ENCODE assay signal across 20 cellular contexts in genomic region chr3:141183606-141184005, GRCh38. TPM values are rescaled to one million over a fixed set of nuclear protein-coding genes. Genes with fewer than 3 reads are reported as not detected.
A peak's percentile ranks its signal among the peaks of the same experiment; 100 is the strongest.
DNase-seq lines count a peak whose midpoint lies in the region; ATAC-seq and TF ChIP-seq lines count a peak whose summit lies in the region.
"Had no signal": no experiment of that assay in that cellular context is flagged by ENCODE, and none has a peak within 500 bp of the region (broad histone marks: within the 10 kb centered on the region; RNA-seq: fewer than 3 reads in every experiment).

No MANE protein-coding gene starts in this region.

- H3K36me3 ChIP-seq in PC-3 (ENCODE audit: low read depth, low read length): no peaks in the 10 kb centered on the region
- H3K36me3 ChIP-seq: BLaER1 treated with 17β-estradiol and CSF1 and Interleukin-3, amounts not matched to agents 10 nM and 100 nM had no signal

- H3F3A ChIP-seq in PC-3 (ENCODE audit: low read length, unreplicated experiment): no peaks in the 10 kb centered on the region

- H3K9me2 ChIP-seq in PC-3 (replicated peaks; ENCODE audit: low read length): no peaks in the 10 kb centered on the region

- H3K36me3 Mint-ChIP-seq in nephron (ENCODE audit: low read depth): peaks cover 11% of the 10 kb centered on the region
- no peaks in the 10 kb centered on the region for H3K36me3 Mint-ChIP-seq in T-cell

- no peak overlapping the region for H3K4me3 Mint-ChIP-seq in nephron
- H3K4me3 Mint-ChIP-seq in T-cell: no peak overlapping the region
- H3K4me3 Mint-ChIP-seq: B cell; CD4-positive, alpha-beta T cell; CD8-positive, alpha-beta memory T cell had no signal

- DNase-seq in COLO829 (ENCODE audit: low spot score) (peak; percentile 98), PC-3 (no peak), foreskin melanocyte (peak; percentile 62), GM03348 (ENCODE audit: low spot score) (no peak), T-cell (no peak)
- DNase-seq: AML-193; Caco-2; Calu3; CD4-positive, alpha-beta T cell; CD8-positive, alpha-beta memory T cell; DMS79 treated with DMSO at 0.1 percent for 48 hours; GF-D8 had no signal

- POLR2A ChIA-PET in PC-3 (lab: Charles Lee; ENCODE audit: unreplicated experiment) (interaction anchor here (0.7 kb wide), 1 partner anchor 453 kb away, joined by 4 read pairs; no protein-coding TSS in a partner anchor), T-cell (lab: Charles Lee) (no interaction called here)

- H3K27me3 ChIP-seq in PC-3 (ENCODE audit: low read length): peaks cover 20% of the 10 kb centered on the region
- H3K27me3 ChIP-seq: BLaER1 treated with 17β-estradiol and CSF1 and Interleukin-3, amounts not matched to agents 10 nM and 100 nM had no signal

- H2AFZ ChIP-seq in PC-3 (ENCODE audit: low read length): no peak overlapping the region

- no peaks in the 10 kb centered on the region for H3K9me3 ChIP-seq in PC-3 (ENCODE audit: low read length)
- H3K9me3 ChIP-seq: A549 had no signal

- H3K27me3 Mint-ChIP-seq in nephron (ENCODE audit: low read depth) (no peaks in the 10 kb centered on the region), T-cell (no peaks in the 10 kb centered on the region)
- H3K27me3 Mint-ChIP-seq: CD4-positive, alpha-beta T cell had no signal

- no peak overlapping the region for H3K9ac ChIP-seq in PC-3 (ENCODE audit: low read length)
- H3K9ac ChIP-seq: BLaER1 treated with 17β-estradiol and CSF1 and Interleukin-3, amounts not matched to agents 10 nM and 100 nM had no signal

- H3K9me3 Mint-ChIP-seq in nephron (peaks cover 12% of the 10 kb centered on the region), T-cell (peaks cover 7 to 16% (median 16%) of the 10 kb centered on the region in 3 donors)

- intact Hi-C loops in PC-3 (cut with micrococcal nuclease): no loop called here

- no peaks in the 10 kb centered on the region for H3K79me2 ChIP-seq in PC-3 (ENCODE audit: low read length)

- no peak overlapping the region for H3K4me2 ChIP-seq in PC-3 (ENCODE audit: low read length)
- H3K4me2 ChIP-seq: A549; BLaER1 treated with 17β-estradiol and CSF1 and Interleukin-3, amounts not matched to agents 10 nM and 100 nM had no signal

- ATAC-seq in PC-3: peak; percentile 20; the same call in 1 of the 2 replicates
- ATAC-seq in HG03342 (IDR thresholded peaks at IDR 0.05; ENCODE audit: unreplicated experiment): no peak
- ATAC-seq in T-cell (replicated peaks in 1 of 4): no peak
- ATAC-seq: A549, GM12878 had no signal

- no peak overlapping the region for H3K4me3 ChIP-seq in PC-3 (ENCODE audit: low read length)
- H3K4me3 ChIP-seq: A549; BLaER1 treated with 17β-estradiol and CSF1 and Interleukin-3, amounts not matched to agents 10 nM and 100 nM; GM12878 had no signal

- TF ChIP-seq CTCF in PC-3 (conservative IDR thresholded peaks at IDR 0.05; ENCODE audit: low read depth, low read length): no peak
- no peak for TF ChIP-seq CTCF in nephron (IDR thresholded peaks at IDR 0.05; ENCODE audit: unreplicated experiment in 3 of 3)

- CTCF ChIA-PET in PC-3 (lab: Charles Lee) (no interaction called here), T-cell (lab: Charles Lee) (interaction anchor here (0.6 to 1.1 kb wide), 2 partner anchors 94 to 173 kb away, joined by 3 read pairs; no protein-coding TSS in a partner anchor)

- no TSS peak for BruUV-seq in PC-3 (replicated peaks; lab: Mats Ljungman, UMichigan)

- H3K27ac ChIP-seq in PC-3 (ENCODE audit: low read length): no peak overlapping the region
- H3K27ac ChIP-seq: 22Rv1; A549; BLaER1 treated with 17β-estradiol and CSF1 and Interleukin-3, amounts not matched to agents 10 nM and 100 nM; C4-2B had no signal

- H4K20me1 ChIP-seq in PC-3 (ENCODE audit: low read length): no peaks in the 10 kb centered on the region
- H4K20me1 ChIP-seq: BLaER1 treated with 17β-estradiol and CSF1 and Interleukin-3, amounts not matched to agents 10 nM and 100 nM had no signal

- H3K27ac Mint-ChIP-seq in nephron: peak overlapping the region in 2 of 3 experiments; percentile 38 to 64
- no peak overlapping the region for H3K27ac Mint-ChIP-seq in T-cell
- H3K27ac Mint-ChIP-seq: B cell; CD4-positive, alpha-beta T cell; CD8-positive, alpha-beta memory T cell had no signal

- no peaks in the 10 kb centered on the region for H3K4me1 ChIP-seq in PC-3 (ENCODE audit: insufficient read depth, low read length)
- H3K4me1 ChIP-seq: A549; BLaER1 treated with 17β-estradiol and CSF1 and Interleukin-3, amounts not matched to agents 10 nM and 100 nM; Caco-2 had no signal

- H3K4me1 Mint-ChIP-seq in nephron (peaks cover 21% of the 10 kb centered on the region), T-cell (no peaks in the 10 kb centered on the region)
- H3K4me1 Mint-ChIP-seq: B cell; CD8-positive, alpha-beta memory T cell had no signal

RNA-seq across cellular contexts. Expression of gene PXYLP1, which starts 48.0 kb away (rescaled TPM):
- 6.2 and 16.6 TPM in 2 replicates for total RNA-seq in PC-3 (2014; rRNA removed)
- 10 to 100 TPM; 12.5 to 33.0 (median 14.6) TPM for total RNA-seq in T-cell

Comparison
In these comparisons a context has a peak if more than half of its experiments do, and no peak if none do; other contexts are left out.
1. DNase-seq: peak in COLO829 (single experiment) and foreskin melanocyte (single experiment); none in PC-3 (single experiment), GM03348 (single experiment) and T-cell (0 of 34).
2. H3K27ac Mint-ChIP-seq: peak in nephron (2 of 3); none in T-cell (0 of 2).